In the genomic region with DNA sequence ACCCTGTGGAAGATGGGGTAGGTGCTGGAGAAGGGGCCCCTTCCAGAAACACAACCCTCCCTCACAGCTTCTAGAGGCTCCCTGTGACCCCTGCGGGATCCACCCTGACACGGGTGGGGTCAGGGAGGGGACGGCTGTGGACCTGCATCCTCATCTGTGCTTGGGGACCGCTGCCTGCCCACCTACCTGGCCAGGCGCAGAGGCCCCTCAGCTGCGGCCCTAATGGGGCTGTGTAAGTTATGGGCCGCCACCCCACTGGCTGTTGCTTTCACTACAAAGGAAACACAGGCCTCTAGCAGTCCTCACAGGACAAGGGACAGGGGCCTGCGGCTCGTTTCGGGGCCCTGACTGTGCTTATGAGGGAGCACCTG, we compare ENCODE assay signal across 1 cellular context.
A peak's percentile ranks its signal among the peaks of the same experiment; 100 is the strongest.
TF ChIP-seq lines count a peak whose summit lies in the region.

No MANE protein-coding gene starts in this region.

TF ChIP-seq in K562, 482 proteins besides CTCF, POLR2A, EP300 and RAD21:
- no peak for TF ChIP-seq ZNF146 (CRISPR knock-in tag; IDR thresholded peaks at IDR 0.05; ENCODE audit: unreplicated experiment)
- TF ChIP-seq ZEB2 (IDR thresholded peaks at IDR 0.05), result no peak
- TF ChIP-seq POLR2G (IDR thresholded peaks at IDR 0.05; ENCODE audit: low read depth, low read length), result peak; percentile 59
- no peak for TF ChIP-seq HMGN3 (IDR thresholded peaks at IDR 0.05; ENCODE audit: borderline replicate concordance, extremely low read depth, insufficient read length, low read depth, low read length)
- TF ChIP-seq EP400 (IDR thresholded peaks at IDR 0.05), result no peak
- TF ChIP-seq ZNF431 (CRISPR knock-in tag; IDR thresholded peaks at IDR 0.05), result no peak
- no peak for TF ChIP-seq ZNF165 (CRISPR knock-in tag; IDR thresholded peaks at IDR 0.05; ENCODE audit: borderline replicate concordance)
- no peak for TF ChIP-seq ZFPM2 (CRISPR knock-in tag; IDR thresholded peaks at IDR 0.05)
- TF ChIP-seq RBFOX2 (IDR thresholded peaks at IDR 0.05; ENCODE audit: low read depth, low read length), result peak; percentile 60
- TF ChIP-seq E2F5 (CRISPR knock-in tag; IDR thresholded peaks at IDR 0.05), result no peak
- TF ChIP-seq HNRNPK (IDR thresholded peaks at IDR 0.05; ENCODE audit: low read depth, low read length, poor library complexity, severe bottlenecking), result no peak
- no peak for TF ChIP-seq MEIS2 (IDR thresholded peaks at IDR 0.05; ENCODE audit: partially characterized antibody)
- no peak for TF ChIP-seq CREB3 (tag; conservative IDR thresholded peaks at IDR 0.05; ENCODE audit: low read depth)
TF ChIP-seq in K562: peak in this region for 2.
